ENCODE assay signal across 14 cellular contexts in the genomic region with DNA sequence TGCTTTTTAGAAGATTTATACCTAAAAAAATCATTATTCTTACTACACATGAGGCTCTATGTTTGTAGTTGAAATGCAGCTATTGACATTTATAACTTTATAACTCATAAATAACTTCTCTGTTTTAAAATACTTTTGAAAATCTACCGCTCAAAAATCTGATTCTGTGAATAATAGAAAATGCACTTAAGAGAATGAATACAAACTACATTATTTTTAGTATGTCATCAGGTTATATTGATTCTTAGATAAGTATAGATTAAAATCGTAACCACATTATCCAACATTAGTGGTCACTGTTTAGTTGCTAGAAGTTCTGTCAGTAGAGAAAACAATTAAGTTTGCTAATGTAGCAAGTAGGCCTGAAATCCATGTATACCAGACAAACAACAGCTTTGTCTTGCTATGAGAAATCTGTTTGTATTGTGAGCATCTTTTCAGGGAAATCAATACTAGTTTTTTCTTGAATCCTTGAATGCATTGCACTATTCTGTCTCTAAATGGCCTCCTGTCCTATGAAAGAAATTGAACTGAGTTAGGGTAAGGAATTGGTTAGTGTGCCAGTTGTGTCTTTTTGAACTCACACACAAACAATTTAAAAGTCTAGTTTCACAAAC.
DNase-seq lines count a peak whose midpoint lies in the region; ATAC-seq, FAIRE-seq and TF ChIP-seq lines count a peak whose summit lies in the region.
"Had no signal": no experiment of that assay in that cellular context is flagged by ENCODE, and none has a peak within 500 bp of the region (broad histone marks: within the 10 kb centered on the region; RNA-seq: fewer than 3 reads in every experiment).

No MANE protein-coding gene starts in this region.

- FAIRE-seq in frontal cortex (lab: Jason Lieb, UNC): peak; percentile 74
- FAIRE-seq: H1 had no signal

- H3K23ac ChIP-seq in neuronal stem cell (ENCODE audit: low read depth, low read length, poor library complexity): no peak overlapping the region

- H2BK120ac ChIP-seq in neuronal stem cell (ENCODE audit: low read depth, low read length): no peak overlapping the region

- H3K79me2 ChIP-seq in GM23338 (replicated peaks; ENCODE audit: insufficient read depth): no peaks in the 10 kb centered on the region

- no peaks in the 10 kb centered on the region for H4K20me1 ChIP-seq in GM23338 (replicated peaks; ENCODE audit: insufficient read depth)
- H4K20me1 ChIP-seq: BLaER1 had no signal

- no peak overlapping the region for H4K8ac ChIP-seq in neuronal stem cell (ENCODE audit: low read depth, low read length)

- H2AFZ ChIP-seq in GM23338: 0 out of 2 replicates have a peak overlapping the region, but pooled peaks have one; percentile 38
- peak overlapping the region; percentile 36 for H2AFZ ChIP-seq in neuronal stem cell (ENCODE audit: low read length)

- H3K18ac ChIP-seq in neuronal stem cell (ENCODE audit: low read length): no peak overlapping the region

- no peak for TF ChIP-seq CTCF in GM23338 (conservative IDR thresholded peaks at IDR 0.05; ENCODE audit: low read depth in 2 of 2)

- H3K4ac ChIP-seq in neuronal stem cell (ENCODE audit: low read length): no peak overlapping the region

- no peak overlapping the region for H3K9ac ChIP-seq in neuronal stem cell (ENCODE audit: low read depth, low read length, poor library complexity)
- H3K9ac ChIP-seq: BLaER1 had no signal

- no peak overlapping the region for H2BK5ac ChIP-seq in neuronal stem cell (ENCODE audit: low read length)

- no peaks in the 10 kb centered on the region for H3F3A ChIP-seq in GM23338 (replicated peaks; ENCODE audit: low read depth)

- H3K27me3 Mint-ChIP-seq in GM23338 (ENCODE audit: insufficient read depth, low read depth, poor library complexity): peaks cover 1% of the 10 kb centered on the region

- H3K4me3 ChIP-seq in GM23338: no peak overlapping the region
- H3K4me3 ChIP-seq in neuronal stem cell (ENCODE audit: low read length in 2 of 2): no peak overlapping the region
- H3K4me3 ChIP-seq: BLaER1 had no signal

- ATAC-seq in GM23338: no peak

- H3K9me3 Mint-ChIP-seq in GM23338: no peaks in the 10 kb centered on the region
- H3K9me3 Mint-ChIP-seq: HFFc6 had no signal

- H3K9me2 ChIP-seq in GM23338 (ENCODE audit: insufficient read depth): no peaks in the 10 kb centered on the region

- no peak overlapping the region for H3K27ac Mint-ChIP-seq in GM23338
- H3K27ac Mint-ChIP-seq: HFFc6 had no signal

- no peak overlapping the region for H3K14ac ChIP-seq in neuronal stem cell (ENCODE audit: low read length)

- no peak overlapping the region for H3K4me2 ChIP-seq in GM23338
- H3K4me2 ChIP-seq in neuronal stem cell (ENCODE audit: insufficient read depth, low read length, poor library complexity, severe bottlenecking): no peak overlapping the region
- H3K4me2 ChIP-seq: BLaER1 had no signal

- H3K27ac ChIP-seq in GM23338 (ENCODE audit: low read depth) (no peak overlapping the region), neuronal stem cell (replicated peaks; ENCODE audit: low read length) (no peak overlapping the region)
- H3K27ac ChIP-seq: BLaER1 had no signal

- no peaks in the 10 kb centered on the region for H3K79me1 ChIP-seq in neuronal stem cell (ENCODE audit: low read depth, low read length)

- no peak overlapping the region for H4K91ac ChIP-seq in neuronal stem cell (ENCODE audit: low read depth, low read length, poor library complexity)

- peaks cover 0 to 2% of the 10 kb centered on the region in 2 donors for H3K9me3 ChIP-seq in neuronal stem cell (replicated peaks in 1 of 2; ENCODE audit: control insufficient read depth in 2 of 2, insufficient read depth in 1 of 2, low read depth in 1 of 2, low read length in 2 of 2)
- H3K9me3 ChIP-seq: BLaER1 had no signal

- H3K36me3 ChIP-seq in GM23338 (ENCODE audit: insufficient read depth): no peaks in the 10 kb centered on the region
- no peaks in the 10 kb centered on the region for H3K36me3 ChIP-seq in neuronal stem cell (replicated peaks in 1 of 2; ENCODE audit: control insufficient read depth in 2 of 2, insufficient read depth in 2 of 2, low read length in 2 of 2)
- H3K36me3 ChIP-seq: BLaER1 had no signal

- H3K4me1 ChIP-seq in GM23338 (ENCODE audit: insufficient read depth) (0 out of 2 replicates have a peak, but pooled peaks cover 4% of the 10 kb centered on the region), neuronal stem cell (ENCODE audit: control insufficient read depth in 2 of 2, insufficient read depth in 1 of 2, low read depth in 1 of 2, low read length in 2 of 2) (no peaks in the 10 kb centered on the region)
- H3K4me1 ChIP-seq: BLaER1 had no signal

- H2BK15ac ChIP-seq in neuronal stem cell (ENCODE audit: low read length): no peak overlapping the region

- no peak overlapping the region for H3K4me3 Mint-ChIP-seq in GM23338
- H3K4me3 Mint-ChIP-seq: HFFc6 had no signal

- peaks cover 10% of the 10 kb centered on the region; the same call in 2 of the 3 replicates for H3K4me1 Mint-ChIP-seq in GM23338

- H2BK12ac ChIP-seq in neuronal stem cell (ENCODE audit: low read length): no peak overlapping the region

- no peaks in the 10 kb centered on the region for H3K36me3 Mint-ChIP-seq in GM23338 (ENCODE audit: low read depth)

- DNase-seq in GM23338 (ENCODE audit: low spot score) (no peak), SK-N-DZ (ENCODE audit: low spot score) (peak; percentile 37), frontal cortex (ENCODE audit: low spot score in 2 of 2) (no peak), neuronal stem cell (ENCODE audit: low spot score) (no peak), NCI-H526 (lab: John Stamatoyannopoulos, UW) (no peak), NCI-H446 treated with DMSO at 0.1 percent for 48 hours (lab: John Stamatoyannopoulos, UW) (no peak)
- DNase-seq in stimulated activated CD4-positive, alpha-beta T cell treated with anti-CD3 and anti-CD28 coated beads, Interleukin-4, amount 100 ng/mL, for 24 hours: no peak
- DNase-seq in stimulated activated CD4-positive, alpha-beta T cell treated with anti-CD3 and anti-CD28 coated beads, Interleukin-2, amount 100 ng/mL, for 24 hours: no peak
- DNase-seq: AML-193, DMS53, HCEC 1CT, HFFc6 had no signal

- no peak overlapping the region for H2AK5ac ChIP-seq in neuronal stem cell (ENCODE audit: low read depth, low read length)

- H3K27me3 ChIP-seq in GM23338 (ENCODE audit: insufficient read depth): no peaks in the 10 kb centered on the region
- H3K27me3 ChIP-seq in neuronal stem cell (ENCODE audit: control insufficient read depth in 3 of 3, insufficient read depth in 3 of 3, low read depth in 1 of 3, low read length in 3 of 3): no peaks in the 10 kb centered on the region
- H3K27me3 ChIP-seq: BLaER1 had no signal

- no CpG with 5 or more reads among the region's 2 CpGs for WGBS in neuronal stem cell (ENCODE audit: extremely low coverage in 2 of 2, insufficient read length in 2 of 2, insufficient replicate concordance in 1 of 2), 2 donors
